ENCODE assay signal across 1 cellular context in genomic region chr20:50913976-50914375, GRCh38.
TF ChIP-seq lines count a peak whose summit lies in the region.

No MANE protein-coding gene starts in this region.

TF ChIP-seq in K562, 482 proteins besides CTCF, POLR2A, EP300 and RAD21 (continued from another document):
- TF ChIP-seq PKNOX1 (IDR thresholded peaks at IDR 0.05) (peak; percentile 96), MEF2D (tag; conservative IDR thresholded peaks at IDR 0.05; ENCODE audit: low read depth) (no peak), EP400 (IDR thresholded peaks at IDR 0.05) (no peak), MYNN (IDR thresholded peaks at IDR 0.05) (no peak), MYNN (CRISPR knock-in tag; IDR thresholded peaks at IDR 0.05) (no peak), THRB (CRISPR knock-in tag; conservative IDR thresholded peaks at IDR 0.05) (no peak), HMG20A (CRISPR knock-in tag; conservative IDR thresholded peaks at IDR 0.05) (no peak), ARID4B (CRISPR knock-in tag; IDR thresholded peaks at IDR 0.05) (no peak), ZBTB1 (CRISPR knock-in tag; IDR thresholded peaks at IDR 0.05; ENCODE audit: borderline replicate concordance, low read depth) (no peak), TCF3 (CRISPR knock-in tag; IDR thresholded peaks at IDR 0.05) (no peak), EZH2 (IDR thresholded peaks at IDR 0.05; ENCODE audit: borderline replicate concordance, low read depth, low read length) (no peak), ZNF174 (CRISPR knock-in tag; IDR thresholded peaks at IDR 0.05) (no peak), POLR2H (tag; IDR thresholded peaks at IDR 0.05; ENCODE audit: low read depth) (no peak), VEZF1 (CRISPR knock-in tag; IDR thresholded peaks at IDR 0.05) (no peak), XRCC3 (IDR thresholded peaks at IDR 0.05) (no peak), ZNF778 (CRISPR knock-in tag; IDR thresholded peaks at IDR 0.05) (no peak), TSHZ1 (CRISPR knock-in tag; IDR thresholded peaks at IDR 0.05) (no peak), SMARCC2 (IDR thresholded peaks at IDR 0.05; ENCODE audit: low read depth) (no peak), ZNF75A (CRISPR knock-in tag; IDR thresholded peaks at IDR 0.05) (no peak), ZNF23 (CRISPR knock-in tag; IDR thresholded peaks at IDR 0.05) (no peak), BRD9 (IDR thresholded peaks at IDR 0.05; ENCODE audit: low read depth, partially characterized antibody) (no peak), ZNF384 (IDR thresholded peaks at IDR 0.05; ENCODE audit: low read depth, low read length) (no peak), ARID1B (IDR thresholded peaks at IDR 0.05) (peak; percentile 53), CREB1 (IDR thresholded peaks at IDR 0.05) (no peak), CREB1 (CRISPR knock-in tag; IDR thresholded peaks at IDR 0.05) (no peak), RBFOX2 (IDR thresholded peaks at IDR 0.05; ENCODE audit: low read depth, low read length) (no peak), STAT5A (IDR thresholded peaks at IDR 0.05; ENCODE audit: borderline replicate concordance, low read length) (no peak), ZNF766 (CRISPR knock-in tag; conservative IDR thresholded peaks at IDR 0.05) (no peak), HMGN3 (IDR thresholded peaks at IDR 0.05; ENCODE audit: borderline replicate concordance, extremely low read depth, insufficient read length, low read depth, low read length) (no peak), ZNF695 (CRISPR knock-in tag; IDR thresholded peaks at IDR 0.05) (no peak), GTF2B (IDR thresholded peaks at IDR 0.05; ENCODE audit: extremely low read depth, insufficient read length) (no peak), NCOR1 (IDR thresholded peaks at IDR 0.05) (peak; percentile 14; the same call in 1 of the 2 replicates)
